In genomic region chr6:39003072-39003471, GRCh38 we compare ENCODE assay signal across 10 cellular contexts. TPM values are rescaled to one million over a fixed set of nuclear protein-coding genes. Genes with fewer than 3 reads are reported as not detected.
DNase-seq lines count a peak whose midpoint lies in the region; ATAC-seq and TF ChIP-seq lines count a peak whose summit lies in the region.
"Had no signal": no experiment of that assay in that cellular context is flagged by ENCODE, and none has a peak within 500 bp of the region (broad histone marks: within the 10 kb centered on the region; RNA-seq: fewer than 3 reads in every experiment).

No MANE protein-coding gene starts in this region.

- H3K27me3 Mint-ChIP-seq in Calu3 (ENCODE audit: unreplicated experiment) = peaks cover 61% of the 10 kb centered on the region

- no peak overlapping the region for H3K4me3 Mint-ChIP-seq in Calu3 (ENCODE audit: low read depth, unreplicated experiment)

- intact Hi-C loops in Calu3 (cut with micrococcal nuclease; ENCODE audit: unreplicated experiment) = loop anchor here (2.0 kb wide), 1 partner anchor 308 kb away; no protein-coding TSS in a partner anchor

- DNase-seq in Calu3 (peak; percentile 52), GM12865 (ENCODE audit: low read depth) (peak; percentile 15), OCI-M1 (lab: John Stamatoyannopoulos, UW) (peak; percentile 59), fibroblast of villous mesenchyme (ENCODE audit: low read depth) (no peak), Ammon's horn (ENCODE audit: low spot score) (no peak), ureter (ENCODE audit: low spot score) (no peak)
- DNase-seq: GM23248, stomach had no signal

- BruUV-seq in Calu3 (replicated peaks; lab: Mats Ljungman, UMichigan) = no TSS peak

- H3K4me3 ChIP-seq in GM12865 (ENCODE audit: low read depth, low read length) (no peak overlapping the region), fibroblast of villous mesenchyme (ENCODE audit: low read depth, low read length) (no peak overlapping the region)
- H3K4me3 ChIP-seq: GM23248, skin epidermis, stomach had no signal

- CTCF ChIA-PET in Calu3 (lab: Charles Lee) = interaction anchor here (1.0 to 1.6 kb wide), 2 partner anchors 61 to 300 kb away, joined by 4 to 5 read pairs; no protein-coding TSS in a partner anchor

- H3K4me1 Mint-ChIP-seq in Calu3 (ENCODE audit: low read depth, unreplicated experiment) = no peaks in the 10 kb centered on the region

- H3K9me3 Mint-ChIP-seq in Calu3 (ENCODE audit: low read depth, unreplicated experiment) = no peaks in the 10 kb centered on the region

- no peak for ATAC-seq in GM21367 (IDR thresholded peaks at IDR 0.05; ENCODE audit: unreplicated experiment)

- H3K27ac Mint-ChIP-seq in Calu3 (ENCODE audit: unreplicated experiment) = no peak overlapping the region

- no peaks in the 10 kb centered on the region for H3K36me3 Mint-ChIP-seq in Calu3 (ENCODE audit: insufficient read depth, unreplicated experiment)

- TF ChIP-seq CTCF in Calu3 (IDR thresholded peaks at IDR 0.05; ENCODE audit: unreplicated experiment) (peak; percentile 37), GM12865 (IDR thresholded peaks at IDR 0.05; ENCODE audit: insufficient read depth, low read depth, low read length, missing control alignments) (peak; percentile 23), fibroblast of villous mesenchyme (IDR thresholded peaks at IDR 0.05; ENCODE audit: insufficient read depth, low read depth, low read length) (peak; percentile 19)

RNA-seq across cellular contexts. Expression of gene GLP1R, which starts 45.5 kb away (rescaled TPM):
- total RNA-seq in Calu3 (2022) = 4.8 and 10.2 TPM in 2 replicates
- total RNA-seq in fibroblast of villous mesenchyme = not detected in 2 replicates
- total RNA-seq in ureter = 0.36 TPM
- total RNA-seq: GM23248 had no signal

Comparison
In these comparisons a context has a peak if more than half of its experiments do, and no peak if none do; other contexts are left out.
1. DNase-seq: peak in Calu3 (single experiment), GM12865 (single experiment) and OCI-M1 (single experiment); none in fibroblast of villous mesenchyme (single experiment), Ammon's horn (single experiment) and ureter (single experiment).
2. Peak in every context shown above with its lines, with median percentiles within 50 percentile points of each other: CTCF ChIP-seq.